ENCODE assay signal across 12 cellular contexts in genomic region chr3:142618917-142619401, GRCh38. TPM values are rescaled to one million over a fixed set of nuclear protein-coding genes. Genes with fewer than 3 reads are reported as not detected.
A peak's percentile ranks its signal among the peaks of the same experiment; 100 is the strongest.
DNase-seq lines count a peak whose midpoint lies in the region; ATAC-seq and TF ChIP-seq lines count a peak whose summit lies in the region.
"Had no signal": no experiment of that assay in that cellular context is flagged by ENCODE, and none has a peak within 500 bp of the region (broad histone marks: within the 10 kb centered on the region; RNA-seq: fewer than 3 reads in every experiment).

No MANE protein-coding gene starts in this region.

- TF ChIP-seq CTCF in fibroblast of the aortic adventitia (IDR thresholded peaks at IDR 0.05; ENCODE audit: insufficient read depth, low read length): no peak
- TF ChIP-seq CTCF in type B pancreatic cell (conservative IDR thresholded peaks at IDR 0.05): no peak

- no peak for ATAC-seq in GM21786 (IDR thresholded peaks at IDR 0.05; ENCODE audit: unreplicated experiment)
- ATAC-seq: GM23338 had no signal

- DNase-seq in NCI-H510A treated with DMSO at 0.1 percent for 48 hours (lab: John Stamatoyannopoulos, UW) (peak; percentile 30), NCI-H510A (lab: John Stamatoyannopoulos, UW) (no peak), NCI-H774 (lab: John Stamatoyannopoulos, UW) (peak; percentile 59), fibroblast of the aortic adventitia (ENCODE audit: low read depth) (peak; percentile 35), type B pancreatic cell (ENCODE audit: extremely low spot score, unreplicated experiment) (no peak)
- no peak for DNase-seq in activated CD4-positive, CD25-positive, alpha-beta regulatory T cell treated with anti-CD3 and anti-CD28 coated beads, Interleukin-2, amount 50 U/mL, for 72 hours
- DNase-seq in stimulated activated CD4-positive, alpha-beta T cell treated with anti-CD3 and anti-CD28 coated beads, Interleukin-12 subunit alpha, Interleukin-12 subunit beta, amount 100 ng/mL, for 4 hours: no peak
- DNase-seq: endodermal cell, T-helper 2 cell had no signal

- no peak overlapping the region for H3K4me3 Mint-ChIP-seq in type B pancreatic cell
- H3K4me3 Mint-ChIP-seq: endodermal cell, GM23338, nephron had no signal

- H3K36me3 Mint-ChIP-seq in type B pancreatic cell: no peaks in the 10 kb centered on the region

- H3K4me1 Mint-ChIP-seq in type B pancreatic cell (ENCODE audit: unreplicated experiment): peaks cover 11% of the 10 kb centered on the region
- H3K4me1 Mint-ChIP-seq: nephron had no signal

- no peaks in the 10 kb centered on the region for H3K27me3 Mint-ChIP-seq in type B pancreatic cell

- H3K27ac Mint-ChIP-seq in type B pancreatic cell: peak overlapping the region; percentile 16
- H3K27ac Mint-ChIP-seq: endodermal cell, GM23338, nephron had no signal

- no peaks in the 10 kb centered on the region for H3K9me3 Mint-ChIP-seq in type B pancreatic cell
- H3K9me3 Mint-ChIP-seq: endodermal cell, GM23338, nephron had no signal

- no peak overlapping the region for H3K4me3 ChIP-seq in fibroblast of the aortic adventitia (ENCODE audit: low read depth, low read length)
- H3K4me3 ChIP-seq: GM23338 had no signal

RNA-seq across cellular contexts. Expression of gene PLS1, which starts 22.8 kb away (rescaled TPM):
- total RNA-seq in fibroblast of the aortic adventitia (ENCODE audit: low replicate concordance): 0.99 and 2.0 TPM in 2 replicates
- 14.6 and 23.2 TPM in 2 replicates for total RNA-seq in type B pancreatic cell (ENCODE audit: low replicate concordance)

RNA-seq across cellular contexts. Expression of gene ATR, which starts 40.4 kb away (rescaled TPM):
- total RNA-seq in fibroblast of the aortic adventitia (ENCODE audit: low replicate concordance) (19.4 and 37.6 TPM in 2 replicates), type B pancreatic cell (ENCODE audit: low replicate concordance) (22.1 and 30.0 TPM in 2 replicates)

Comparison
In these comparisons a context has a peak if more than half of its experiments do, and no peak if none do; other contexts are left out.
1. DNase-seq: peak in NCI-H510A treated with DMSO at 0.1 percent for 48 hours (single experiment), NCI-H774 (single experiment) and fibroblast of the aortic adventitia (single experiment); none in NCI-H510A (single experiment), type B pancreatic cell (single experiment), activated CD4-positive, CD25-positive, alpha-beta regulatory T cell treated with anti-CD3 and anti-CD28 coated beads, Interleukin-2, amount 50 U/mL, for 72 hours (single experiment) and stimulated activated CD4-positive, alpha-beta T cell treated with anti-CD3 and anti-CD28 coated beads, Interleukin-12 subunit alpha, Interleukin-12 subunit beta, amount 100 ng/mL, for 4 hours (single experiment).